In the genomic region with DNA sequence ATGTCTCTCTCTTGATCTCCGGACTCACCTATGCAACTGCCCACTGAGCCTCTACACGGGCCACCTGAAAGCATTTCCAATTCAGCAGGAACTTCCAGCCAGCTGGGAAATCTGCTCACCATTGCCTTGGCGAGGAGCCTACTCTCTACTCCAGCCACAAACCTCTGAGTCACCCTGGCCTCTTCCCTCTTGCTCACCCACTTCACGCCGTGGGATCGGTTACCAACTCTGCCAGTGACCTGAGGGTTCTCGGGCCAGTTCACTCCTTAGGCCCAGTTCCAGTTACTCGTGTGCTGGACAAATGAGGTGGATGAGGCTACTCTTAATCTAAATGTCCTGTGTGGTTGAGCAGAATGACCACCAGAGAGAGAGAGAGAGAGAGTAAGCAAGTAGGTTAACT, we compare ENCODE assay signal across 10 cellular contexts.
A peak's percentile ranks its signal among the peaks of the same experiment; 100 is the strongest.
DNase-seq lines count a peak whose midpoint lies in the region; ATAC-seq, FAIRE-seq and TF ChIP-seq lines count a peak whose summit lies in the region.
"Had no signal": no experiment of that assay in that cellular context is flagged by ENCODE, and none has a peak within 500 bp of the region (broad histone marks: within the 10 kb centered on the region; RNA-seq: fewer than 3 reads in every experiment).

No MANE protein-coding gene starts in this region.

- 31 to 51% methylated on average over 8 of the region's 8 CpGs for WGBS in esophagus, 2 donors
- WGBS in psoas muscle, 3 donors: 32 to 52% (median 34%) methylated on average over 8 of the region's 8 CpGs

- H3K4me1 ChIP-seq in esophagus (ENCODE audit: control insufficient read depth in 2 of 2, insufficient read depth in 2 of 2, low read length in 1 of 2) (peaks cover 0 to 21% of the 10 kb centered on the region in 2 donors), psoas muscle (no peaks in the 10 kb centered on the region)

- ATAC-seq in psoas muscle (peak; percentile 54 to 75 (median 66)), GM19395 (IDR thresholded peaks at IDR 0.05; ENCODE audit: unreplicated experiment) (no peak)
- no peak for ATAC-seq in stimulated activated naive CD8-positive, alpha-beta T cell treated with anti-CD3 and anti-CD28 coated beads, Interleukin-15, Interleukin-2, amounts not matched to agents 100 U/mL and 50 U/mL, for 24 hours

- H3K27ac ChIP-seq in esophagus (ENCODE audit: low read depth in 2 of 2, low read length in 1 of 2) (peak overlapping the region; percentile 57 to 79), psoas muscle (no peak overlapping the region)

- TF ChIP-seq CTCF in psoas muscle (IDR thresholded peaks at IDR 0.05): no peak

- DNase-seq in ELR (ENCODE audit: low read depth) (peak; percentile 92), NCI-H2196 treated with DMSO at 0.1 percent for 48 hours (lab: John Stamatoyannopoulos, UW; ENCODE audit: unreplicated experiment) (peak; percentile 57), psoas muscle (peak in 1 of 2 donors; percentile 36), GM19239 (ENCODE audit: insufficient read length, low spot score) (no peak), NAMALWA (ENCODE audit: low spot score) (no peak)
- no peak for DNase-seq in stimulated activated naive CD8-positive, alpha-beta T cell treated with anti-CD3 and anti-CD28 coated beads, Interleukin-15, Interleukin-2, amounts not matched to agents 100 U/mL and 50 U/mL, for 24 hours
- DNase-seq: GF-D8, NCI-H1436 treated with DMSO at 0.1 percent for 48 hours had no signal

- no peak for FAIRE-seq in GM19239 (lab: Jason Lieb, UNC)

- H3K9me3 ChIP-seq in esophagus (ENCODE audit: control insufficient read depth in 2 of 2, insufficient read depth in 1 of 2, low read depth in 1 of 2, low read length in 1 of 2) (no peaks in the 10 kb centered on the region), psoas muscle (no peaks in the 10 kb centered on the region)

- no peak overlapping the region for H3K4me3 ChIP-seq in esophagus (ENCODE audit: low read depth in 1 of 2, low read length in 2 of 2)
- H3K4me3 ChIP-seq in psoas muscle: no peak overlapping the region

- H3K36me3 ChIP-seq in esophagus (ENCODE audit: control insufficient read depth in 2 of 2, insufficient read depth in 2 of 2, low read length in 1 of 2): no peaks in the 10 kb centered on the region
- H3K36me3 ChIP-seq in psoas muscle (ENCODE audit: insufficient read depth in 1 of 2, low read depth in 1 of 2): no peaks in the 10 kb centered on the region

- no peaks in the 10 kb centered on the region for H3K27me3 ChIP-seq in esophagus (ENCODE audit: control insufficient read depth in 1 of 2, insufficient read depth in 2 of 2, low read length in 2 of 2)
- peaks cover 0 to 10% (median 0%) of the 10 kb centered on the region in 3 donors for H3K27me3 ChIP-seq in psoas muscle (ENCODE audit: insufficient read depth in 3 of 3, low read length in 2 of 3)

- intact Hi-C loops in psoas muscle (cut with DNase I): no loop called here

Comparison
In these comparisons a context has a peak if more than half of its experiments do, and no peak if none do; other contexts are left out.
1. DNase-seq: peak in ELR (single experiment) and NCI-H2196 treated with DMSO at 0.1 percent for 48 hours (single experiment); none in GM19239 (single experiment), NAMALWA (single experiment) and stimulated activated naive CD8-positive, alpha-beta T cell treated with anti-CD3 and anti-CD28 coated beads, Interleukin-15, Interleukin-2, amounts not matched to agents 100 U/mL and 50 U/mL, for 24 hours (single experiment).
2. ATAC-seq: peak in psoas muscle (4 of 4); none in GM19395 (single experiment) and stimulated activated naive CD8-positive, alpha-beta T cell treated with anti-CD3 and anti-CD28 coated beads, Interleukin-15, Interleukin-2, amounts not matched to agents 100 U/mL and 50 U/mL, for 24 hours (single experiment).